Comparison of ENCODE assay signal across 32 cellular contexts in genomic region chr7:73595358-73595757, GRCh38. TPM values are rescaled to one million over a fixed set of nuclear protein-coding genes. Genes with fewer than 3 reads are reported as not detected.
"Had no signal": no experiment of that assay in that cellular context is flagged by ENCODE, and none has a peak within 500 bp of the region (broad histone marks: within the 10 kb centered on the region; RNA-seq: fewer than 3 reads in every experiment).

No MANE protein-coding gene starts in this region.

- H3K27me3 ChIP-seq: ovary, right lobe of liver, thyroid gland, upper lobe of left lung, vagina had no signal

- H3K9me3 Mint-ChIP-seq: naive thymus-derived CD8-positive, alpha-beta T cell; natural killer cell treated with Interleukin-12 subunit alpha and Interleukin-12 subunit beta and Interleukin-15 and Interleukin-18, amount 100 ng/mL, for 72 hours; nephron progenitor cell; neural crest cell; stimulated activated effector memory CD8-positive, alpha-beta T cell treated with anti-CD3 and anti-CD28 coated beads, Interleukin-12 subunit alpha, Interleukin-12 subunit beta, amount 100 ng/mL, for 72 hours; stimulated activated naive B cell treated with anti-CD40 and anti-IgM and Interleukin-4, amounts not matched to agents 10 μg/mL and 1 μg/mL and 100 μg/mL, for 72 hours; stimulated activated naive CD8-positive, alpha-beta T cell treated with anti-CD3 and anti-CD28 coated beads, Interleukin-15, Interleukin-2, amounts not matched to agents 100 ng/mL and 50 ng/mL, for 24 hours had no signal

- ATAC-seq: naive thymus-derived CD8-positive, alpha-beta T cell; natural killer cell treated with Interleukin-12 subunit alpha and Interleukin-12 subunit beta and Interleukin-15 and Interleukin-18, amount 100 ng/mL, for 72 hours; psoas muscle; right cardiac atrium; right lobe of liver; stimulated activated effector memory CD8-positive, alpha-beta T cell treated with anti-CD3 and anti-CD28 coated beads, Interleukin-12 subunit alpha, Interleukin-12 subunit beta, amount 100 ng/mL, for 72 hours; stimulated activated naive B cell treated with anti-CD40 and anti-IgM and Interleukin-4, amounts not matched to agents 10 μg/mL and 1 μg/mL and 100 μg/mL, for 72 hours had no signal

- H3K36me3 ChIP-seq: neutrophil, ovary, sigmoid colon, stomach, thoracic aorta, thyroid gland, tibial nerve, upper lobe of left lung, vagina had no signal

- H3K36me3 Mint-ChIP-seq: natural killer cell treated with Interleukin-12 subunit alpha and Interleukin-12 subunit beta and Interleukin-15 and Interleukin-18, amount 100 ng/mL, for 72 hours; stimulated activated effector memory CD8-positive, alpha-beta T cell treated with anti-CD3 and anti-CD28 coated beads, Interleukin-12 subunit alpha, Interleukin-12 subunit beta, amount 100 ng/mL, for 72 hours had no signal

- H3K4me1 ChIP-seq: parathyroid adenoma, psoas muscle, right lobe of liver, sigmoid colon, stomach, thyroid gland, tibial nerve, upper lobe of left lung, vagina had no signal

- H3K9ac ChIP-seq: parathyroid adenoma had no signal

- H3K4me1 Mint-ChIP-seq: naive thymus-derived CD8-positive, alpha-beta T cell; neural crest cell; stimulated activated naive B cell treated with anti-CD40 and anti-IgM and Interleukin-4, amounts not matched to agents 10 μg/mL and 1 μg/mL and 100 μg/mL, for 72 hours had no signal

- FAIRE-seq: small intestine, urothelium cell line had no signal

- H3K27ac Mint-ChIP-seq: naive thymus-derived CD8-positive, alpha-beta T cell; natural killer cell treated with Interleukin-12 subunit alpha and Interleukin-12 subunit beta and Interleukin-15 and Interleukin-18, amount 100 ng/mL, for 72 hours; nephron progenitor cell; progenitor cell of endocrine pancreas; stimulated activated effector memory CD8-positive, alpha-beta T cell treated with anti-CD3 and anti-CD28 coated beads, Interleukin-12 subunit alpha, Interleukin-12 subunit beta, amount 100 ng/mL, for 72 hours; stimulated activated naive B cell treated with anti-CD40 and anti-IgM and Interleukin-4, amounts not matched to agents 10 μg/mL and 1 μg/mL and 100 μg/mL, for 72 hours; stimulated activated naive CD8-positive, alpha-beta T cell treated with anti-CD3 and anti-CD28 coated beads, Interleukin-15, Interleukin-2, amounts not matched to agents 100 ng/mL and 50 ng/mL, for 24 hours had no signal

- H3K4me3 Mint-ChIP-seq: naive thymus-derived CD8-positive, alpha-beta T cell; natural killer cell treated with Interleukin-12 subunit alpha and Interleukin-12 subunit beta and Interleukin-15 and Interleukin-18, amount 100 ng/mL, for 72 hours; nephron progenitor cell; neural crest cell; stimulated activated effector memory CD8-positive, alpha-beta T cell treated with anti-CD3 and anti-CD28 coated beads, Interleukin-12 subunit alpha, Interleukin-12 subunit beta, amount 100 ng/mL, for 72 hours; stimulated activated naive B cell treated with anti-CD40 and anti-IgM and Interleukin-4, amounts not matched to agents 10 μg/mL and 1 μg/mL and 100 μg/mL, for 72 hours; stimulated activated naive CD8-positive, alpha-beta T cell treated with anti-CD3 and anti-CD28 coated beads, Interleukin-15, Interleukin-2, amounts not matched to agents 100 ng/mL and 50 ng/mL, for 24 hours had no signal

- H3K79me2 ChIP-seq: parathyroid adenoma had no signal

- H3K27ac ChIP-seq: neutrophil, ovary, parathyroid adenoma, psoas muscle, right lobe of liver, sigmoid colon, stomach, thoracic aorta, thyroid gland, tibial nerve, upper lobe of left lung, vagina had no signal

- H2AFZ ChIP-seq: parathyroid adenoma had no signal

- H3K9me3 ChIP-seq: neutrophil, ovary, psoas muscle, right lobe of liver, sigmoid colon, stomach, thoracic aorta, thyroid gland, tibial nerve, upper lobe of left lung, vagina had no signal

- H3K4me3 ChIP-seq: ovary, psoas muscle, right lobe of liver, sigmoid colon, stomach, thoracic aorta, thyroid gland, tibial nerve, upper lobe of left lung, vagina had no signal

- DNase-seq: naive thymus-derived CD8-positive, alpha-beta T cell; nephron progenitor cell; nucleus accumbens; ovary; posterior cingulate gyrus; psoas muscle; sigmoid colon; small intestine; stimulated activated CD4-positive, alpha-beta T cell treated with anti-CD3 and anti-CD28 coated beads, Interleukin-15, amount 100 ng/mL, for 24 hours; stimulated activated CD4-positive, alpha-beta T cell treated with anti-CD3 and anti-CD28 coated beads, Interleukin-2, amount 100 ng/mL, for 24 hours; stimulated activated CD4-positive, alpha-beta T cell treated with anti-CD3 and anti-CD28 coated beads, Interleukin-2, amount 100 ng/mL, for 48 hours; stimulated activated CD4-positive, alpha-beta T cell treated with anti-CD3 and anti-CD28 coated beads, Interleukin-4, amount 100 ng/mL, for 24 hours; stimulated activated naive B cell treated with anti-CD40 and anti-IgM and Interleukin-4, amounts not matched to agents 10 μg/mL and 1 μg/mL and 100 μg/mL, for 72 hours; stimulated activated naive CD4-positive, alpha-beta T cell treated with Interleukin-2 at 50 U/mL for 16 hours; stomach; thyroid gland; trophoblast cell; upper lobe of left lung had no signal

RNA-seq across cellular contexts. Expression of gene MLXIPL, which starts 29.0 kb away (rescaled TPM):
- total RNA-seq: naive thymus-derived CD8-positive, alpha-beta T cell; temporal lobe had no signal
- polyA plus RNA-seq: naive thymus-derived CD8-positive, alpha-beta T cell had no signal
